Comparison of ENCODE assay signal across 15 cellular contexts in genomic region chr15:64022571-64022970, GRCh38. TPM values are rescaled to one million over a fixed set of nuclear protein-coding genes. Genes with fewer than 3 reads are reported as not detected.
DNase-seq lines count a peak whose midpoint lies in the region; ATAC-seq and TF ChIP-seq lines count a peak whose summit lies in the region.
"Had no signal": no experiment of that assay in that cellular context is flagged by ENCODE, and none has a peak within 500 bp of the region (broad histone marks: within the 10 kb centered on the region; RNA-seq: fewer than 3 reads in every experiment).

No MANE protein-coding gene starts in this region.

- H3K27me3 ChIP-seq in right atrium auricular region = no peaks in the 10 kb centered on the region
- H3K27me3 ChIP-seq in heart right ventricle = no peaks in the 10 kb centered on the region
- H3K27me3 ChIP-seq in neutrophil = no peaks in the 10 kb centered on the region
- no peaks in the 10 kb centered on the region for H3K27me3 ChIP-seq in skeletal muscle tissue (ENCODE audit: control insufficient read depth in 3 of 3, insufficient read depth in 3 of 3, low read length in 3 of 3)
- no peaks in the 10 kb centered on the region for H3K27me3 ChIP-seq in upper lobe of left lung
- H3K27me3 ChIP-seq: BLaER1 had no signal

- CTCF ChIA-PET in HEK293T (lab: Yijun Ruan, JAX) = no interaction called here

- H3K27ac ChIP-seq in right atrium auricular region = peak overlapping the region; percentile 35 to 88
- peak overlapping the region in 3 of 10 donors; percentile 73 to 78 (median 76) for H3K27ac ChIP-seq in heart right ventricle
- peak overlapping the region; percentile 84 for H3K27ac ChIP-seq in neutrophil
- peak overlapping the region; percentile 89 for H3K27ac ChIP-seq in skeletal muscle tissue (ENCODE audit: low read depth, low read length)
- no peak overlapping the region for H3K27ac ChIP-seq in upper lobe of left lung
- H3K27ac ChIP-seq in substantia nigra (ENCODE audit: low read depth, low read length, poor library complexity, severe bottlenecking) = no peak overlapping the region
- H3K27ac ChIP-seq: BLaER1, GM23248 had no signal

- no peak for DNase-seq in right atrium auricular region (ENCODE audit: low spot score)
- no peak for DNase-seq in heart right ventricle
- DNase-seq in HEK293T (ENCODE audit: extremely low spot score) = no peak
- no peak for DNase-seq in upper lobe of left lung
- DNase-seq in substantia nigra (lab: John Stamatoyannopoulos, UW) = no peak
- DNase-seq: 8988T; CD4-positive, alpha-beta memory T cell; DMS153; DMS79; GDM1 had no signal

- no peaks in the 10 kb centered on the region for H3K9me3 ChIP-seq in right atrium auricular region
- no peaks in the 10 kb centered on the region for H3K9me3 ChIP-seq in heart right ventricle
- no peaks in the 10 kb centered on the region for H3K9me3 ChIP-seq in neutrophil
- H3K9me3 ChIP-seq in skeletal muscle tissue (ENCODE audit: control insufficient read depth in 3 of 3, low read length in 3 of 3) = peaks cover 0 to 3% (median 0%) of the 10 kb centered on the region in 3 donors
- H3K9me3 ChIP-seq in upper lobe of left lung = no peaks in the 10 kb centered on the region
- H3K9me3 ChIP-seq: HAP-1 had no signal

- intact Hi-C loops in heart right ventricle (cut with DNase I) = loop anchor here in 2 of 10 donors (5.0 kb wide), 2 partner anchors 40 to 50 kb away; no protein-coding TSS in a partner anchor

- 97 to 98% methylated on average over 6 of the region's 6 CpGs for WGBS in heart right ventricle, 2 donors
- WGBS in upper lobe of left lung, 2 donors = 93% methylated on average over 6 of the region's 6 CpGs

- H3K36me3 ChIP-seq in right atrium auricular region = no peaks in the 10 kb centered on the region
- peaks cover 0 to 4% (median 0%) of the 10 kb centered on the region in 9 donors for H3K36me3 ChIP-seq in heart right ventricle
- H3K36me3 ChIP-seq in neutrophil = peaks cover 41% of the 10 kb centered on the region
- H3K36me3 ChIP-seq in skeletal muscle tissue (ENCODE audit: control insufficient read depth in 3 of 3, insufficient read depth in 3 of 3, low read length in 3 of 3) = peaks cover 3 to 7% (median 6%) of the 10 kb centered on the region in 3 donors
- no peaks in the 10 kb centered on the region for H3K36me3 ChIP-seq in upper lobe of left lung
- H3K36me3 ChIP-seq: BLaER1, HAP-1 had no signal

- no peak for TF ChIP-seq CTCF in right atrium auricular region (IDR thresholded peaks at IDR 0.05)
- TF ChIP-seq CTCF in heart right ventricle (IDR thresholded peaks at IDR 0.05) = no peak
- TF ChIP-seq CTCF in neutrophil (IDR thresholded peaks at IDR 0.05) = no peak
- no peak for TF ChIP-seq CTCF in upper lobe of left lung (IDR thresholded peaks at IDR 0.05)

- ATAC-seq in heart right ventricle (no peak), upper lobe of left lung (ENCODE audit: low FRiP score in 2 of 2) (no peak)

- POLR2A ChIA-PET in HEK293T (lab: Yijun Ruan, JAX) = interaction anchor here (1.0 to 1.5 kb wide), 2 partner anchors 9 to 13 kb away, joined by 3 to 4 read pairs; no protein-coding TSS in a partner anchor

- H3K4me1 ChIP-seq in right atrium auricular region = peaks cover 0 to 79% of the 10 kb centered on the region in 2 donors
- H3K4me1 ChIP-seq in heart right ventricle = peaks cover 0 to 95% (median 55%) of the 10 kb centered on the region in 9 donors
- peaks cover 36 to 59% of the 10 kb centered on the region in 2 experiments for H3K4me1 ChIP-seq in neutrophil (ENCODE audit: control insufficient read depth in 1 of 2, insufficient read depth in 1 of 2, low read depth in 1 of 2, low read length in 1 of 2)
- H3K4me1 ChIP-seq in skeletal muscle tissue (ENCODE audit: control insufficient read depth in 3 of 3, insufficient read depth in 3 of 3, low read length in 3 of 3) = peaks cover 71 to 91% (median 89%) of the 10 kb centered on the region in 3 donors
- H3K4me1 ChIP-seq in upper lobe of left lung = peaks cover 11 to 39% (median 18%) of the 10 kb centered on the region in 4 donors
- H3K4me1 ChIP-seq: HAP-1 had no signal

- H3K9ac ChIP-seq in skeletal muscle tissue (ENCODE audit: low read depth in 1 of 3, low read length in 3 of 3) = no peak overlapping the region
- H3K9ac ChIP-seq: BLaER1, GM23248 had no signal

- TF ChIP-seq POLR2A in upper lobe of left lung (IDR thresholded peaks at IDR 0.05) = no peak

- H3K4me3 ChIP-seq in right atrium auricular region = no peak overlapping the region
- H3K4me3 ChIP-seq in heart right ventricle = no peak overlapping the region
- no peak overlapping the region for H3K4me3 ChIP-seq in neutrophil (ENCODE audit: low read depth in 1 of 2, low read length in 1 of 2)
- no peak overlapping the region for H3K4me3 ChIP-seq in skeletal muscle tissue (ENCODE audit: low read length in 3 of 3)
- H3K4me3 ChIP-seq in upper lobe of left lung = no peak overlapping the region
- H3K4me3 ChIP-seq: BLaER1, GM23248, HAP-1 had no signal

- no peak for TF ChIP-seq EP300 in upper lobe of left lung (IDR thresholded peaks at IDR 0.05)

TF ChIP-seq in HEK293T, 16 proteins besides CTCF, POLR2A, EP300 and RAD21:
- TF ChIP-seq, protein P1, sequence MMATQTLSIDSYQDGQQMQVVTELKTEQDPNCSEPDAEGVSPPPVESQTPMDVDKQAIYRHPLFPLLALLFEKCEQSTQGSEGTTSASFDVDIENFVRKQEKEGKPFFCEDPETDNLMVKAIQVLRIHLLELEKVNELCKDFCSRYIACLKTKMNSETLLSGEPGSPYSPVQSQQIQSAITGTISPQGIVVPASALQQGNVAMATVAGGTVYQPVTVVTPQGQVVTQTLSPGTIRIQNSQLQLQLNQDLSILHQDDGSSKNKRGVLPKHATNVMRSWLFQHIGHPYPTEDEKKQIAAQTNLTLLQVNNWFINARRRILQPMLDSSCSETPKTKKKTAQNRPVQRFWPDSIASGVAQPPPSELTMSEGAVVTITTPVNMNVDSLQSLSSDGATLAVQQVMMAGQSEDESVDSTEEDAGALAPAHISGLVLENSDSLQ (IDR thresholded peaks at IDR 0.05) = no peak
- TF ChIP-seq SUZ12 (IDR thresholded peaks at IDR 0.05) (no peak), TARDBP (IDR thresholded peaks at IDR 0.05) (no peak), SP1 (IDR thresholded peaks at IDR 0.05) (no peak), CTBP1 (IDR thresholded peaks at IDR 0.05; ENCODE audit: borderline replicate concordance) (no peak), BHLHE40 (IDR thresholded peaks at IDR 0.05; ENCODE audit: borderline replicate concordance) (no peak), FOXM1 (IDR thresholded peaks at IDR 0.05; ENCODE audit: borderline replicate concordance) (no peak), NFRKB (IDR thresholded peaks at IDR 0.05) (no peak), ELF4 (IDR thresholded peaks at IDR 0.05) (no peak), FOXA1 (IDR thresholded peaks at IDR 0.05) (no peak)

RNA-seq across cellular contexts. Expression of gene DAPK2, which starts 23.7 kb away (rescaled TPM):
- total RNA-seq in right atrium auricular region (10 to 100 TPM; 28.8 to 57.6 TPM), heart right ventricle (10 to 100 TPM; 20.8 to 62.6 (median 38.5) TPM), skeletal muscle tissue (2.6 TPM), upper lobe of left lung (100 to 1,000 TPM in 4 of 6 donors, 10 to 100 TPM in 2; 58.3 to 270 (median 136) TPM)
- polyA plus RNA-seq in heart right ventricle = 10 to 100 TPM; 33.0 to 44.6 TPM

Comparison
In these comparisons a context has a peak if more than half of its experiments do, and no peak if none do; other contexts are left out.
1. H3K27ac ChIP-seq: peak in right atrium auricular region (2 of 2), neutrophil (single experiment) and skeletal muscle tissue (single experiment); none in upper lobe of left lung (0 of 4) and substantia nigra (single experiment).